In the genomic region with DNA sequence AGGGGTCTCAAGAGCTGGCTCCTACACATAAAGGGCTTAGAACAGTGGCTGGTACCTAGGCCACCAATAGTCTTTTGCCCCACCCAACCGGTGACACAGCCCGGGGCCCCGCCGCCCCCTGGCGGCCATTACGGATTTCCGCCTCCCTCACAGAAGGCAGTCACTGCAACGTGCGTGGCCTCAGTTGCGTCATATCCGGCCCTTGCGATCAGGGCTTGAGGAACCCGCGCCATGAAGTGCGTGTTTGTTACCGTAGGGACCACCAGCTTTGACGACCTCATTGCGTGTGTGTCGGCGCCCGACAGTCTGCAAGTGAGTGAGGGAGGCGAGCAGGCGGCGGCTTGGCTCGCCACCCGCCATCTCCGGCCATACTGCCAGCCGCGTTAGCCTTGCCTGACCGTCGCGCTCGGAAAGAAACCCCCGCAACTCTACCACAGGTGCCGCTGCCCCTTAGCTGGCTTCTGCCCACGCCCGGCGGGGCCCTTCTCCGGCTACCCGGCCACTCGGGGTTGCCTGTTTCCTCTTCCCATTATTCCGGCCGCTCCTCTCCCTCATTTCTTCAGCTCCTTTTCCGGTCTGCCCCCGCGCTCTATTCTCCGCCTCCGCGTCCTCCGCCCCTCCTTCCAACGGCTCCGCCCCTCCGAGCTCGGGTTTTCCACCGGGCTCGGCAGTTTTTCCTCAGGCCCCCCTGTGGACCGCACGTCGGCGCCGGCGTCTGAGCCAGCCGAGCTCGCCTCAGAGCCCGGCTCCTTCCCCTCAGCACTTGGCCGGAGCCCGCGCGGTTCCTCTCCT, we compare ENCODE assay signal across 8 cellular contexts. TPM values are rescaled to one million over a fixed set of nuclear protein-coding genes. Genes with fewer than 3 reads are reported as not detected.
DNase-seq lines count a peak whose midpoint lies in the region; ATAC-seq and TF ChIP-seq lines count a peak whose summit lies in the region.

Gene ALG13 (plus strand): TSS at position 183 of the 792 bp plus-strand sequence. CDS start 49 bp downstream, at position 232.

- POLR2A ChIA-PET in WTC11 (lab: Charles Lee) = interaction anchor here (0.6 to 1.7 kb wide), 4 partner anchors 10 to 343 kb away, joined by 3 to 8 read pairs (median 6); no protein-coding TSS in a partner anchor

- no peaks in the 10 kb centered on the region for H3K27me3 ChIP-seq in smooth muscle cell (ENCODE audit: low read depth)

- TF ChIP-seq CTCF in AG09309 (IDR thresholded peaks at IDR 0.05; ENCODE audit: control insufficient read depth, insufficient read depth, low read depth, low read length, missing control alignments) (peak; percentile 78), WTC11 (IDR thresholded peaks at IDR 0.05) (peak; percentile 65), cardiac fibroblast (IDR thresholded peaks at IDR 0.05; ENCODE audit: low read depth, low read length) (peak; percentile 56), smooth muscle cell (IDR thresholded peaks at IDR 0.05; ENCODE audit: borderline replicate concordance, insufficient read depth, poor library complexity, severe bottlenecking) (peak; percentile 96)

- CTCF ChIA-PET in WTC11 (lab: Charles Lee) = interaction anchor here (0.9 to 1.7 kb wide), 5 partner anchors 10 to 320 kb away, joined by 3 to 9 read pairs (median 5); no protein-coding TSS in a partner anchor

- DNase-seq in AG09309 (ENCODE audit: low read depth) (peak; percentile 67), NCI-H2227 treated with DMSO at 0.1 percent for 48 hours (lab: John Stamatoyannopoulos, UW) (peak; percentile 92), WTC11 (ENCODE audit: low spot score) (peak; percentile 79), cardiac fibroblast (ENCODE audit: low read depth in 2 of 2) (peak; percentile 92 to 95), iPS-NIHi7 (ENCODE audit: extremely low spot score) (peak; percentile 95), smooth muscle cell (lab: John Stamatoyannopoulos, UW; ENCODE audit: unreplicated experiment) (peak; percentile 78)

- ATAC-seq in GM18909 (IDR thresholded peaks at IDR 0.05; ENCODE audit: poor library complexity, unreplicated experiment) (peak; percentile 99), HG03175 (IDR thresholded peaks at IDR 0.05; ENCODE audit: unreplicated experiment) (peak; percentile 98), WTC11 (peak; percentile 91)

- H3K4me3 ChIP-seq in AG09309 (ENCODE audit: control insufficient read depth, low read depth, low read length) = peak within 1 kb of the TSS; percentile 83
- peak within 1 kb of the TSS; percentile 75 to 76 for H3K4me3 ChIP-seq in cardiac fibroblast (replicated peaks in 1 of 2; ENCODE audit: low read depth in 2 of 2, low read length in 2 of 2)
- H3K4me3 ChIP-seq in smooth muscle cell = peak within 1 kb of the TSS; percentile 65

- peaks cover 22% of the 10 kb centered on the region for H3K79me2 ChIP-seq in smooth muscle cell (ENCODE audit: low read depth)

- peak within 1 kb of the TSS; percentile 94 for H3K4me2 ChIP-seq in smooth muscle cell

- H3K9me3 Mint-ChIP-seq in WTC11 = no peaks in the 10 kb centered on the region

- H3K4me1 ChIP-seq in smooth muscle cell (ENCODE audit: low read depth) = peaks cover 7% of the 10 kb centered on the region

- H3K27ac Mint-ChIP-seq in WTC11 = peak within 1 kb of the TSS; percentile 78

- peaks cover 15% of the 10 kb centered on the region for H4K20me1 ChIP-seq in smooth muscle cell (ENCODE audit: low read depth)

- H3K4me3 Mint-ChIP-seq in WTC11 = peak within 1 kb of the TSS; percentile 83

- peaks cover 18% of the 10 kb centered on the region for H3K36me3 ChIP-seq in smooth muscle cell (ENCODE audit: low read depth)

- no peaks in the 10 kb centered on the region for H3F3A ChIP-seq in smooth muscle cell (ENCODE audit: low read depth)

- H3K36me3 Mint-ChIP-seq in WTC11 = peaks cover 24% of the 10 kb centered on the region

- H3K27ac ChIP-seq in smooth muscle cell (ENCODE audit: low read depth) = peak within 1 kb of the TSS; percentile 99

- no peaks in the 10 kb centered on the region for H3K9me3 ChIP-seq in smooth muscle cell (replicated peaks; ENCODE audit: low read depth)

- H3K4me1 Mint-ChIP-seq in WTC11 = peaks cover 16% of the 10 kb centered on the region

- 2% methylated on average over 69 of the region's 69 CpGs for WGBS in smooth muscle cell (ENCODE audit: low lambda C conversion rate)

- peak within 1 kb of the TSS; percentile 84 for H2AFZ ChIP-seq in smooth muscle cell (ENCODE audit: low read depth)

- H3K9ac ChIP-seq in smooth muscle cell (ENCODE audit: low read depth) = peak within 1 kb of the TSS; percentile 99

- H3K27me3 Mint-ChIP-seq in WTC11 (ENCODE audit: low read depth) = no peaks in the 10 kb centered on the region

TF ChIP-seq in WTC11, 78 proteins besides CTCF, POLR2A, EP300 and RAD21 (continues in another document):
- no peak for TF ChIP-seq ZNF121 (CRISPR knock-in tag; IDR thresholded peaks at IDR 0.05)
- no peak for TF ChIP-seq E2F4 (CRISPR knock-in tag; IDR thresholded peaks at IDR 0.05; ENCODE audit: borderline replicate concordance, low read depth)
- 0 out of 2 replicates have a peak, but pooled peaks have one; percentile 34 for TF ChIP-seq TP53 (CRISPR knock-in tag; IDR thresholded peaks at IDR 0.05)
- no peak for TF ChIP-seq ZNF671 (CRISPR knock-in tag; IDR thresholded peaks at IDR 0.05)
- TF ChIP-seq FOXP1 (CRISPR knock-in tag; IDR thresholded peaks at IDR 0.05; ENCODE audit: borderline replicate concordance) = peak; percentile 61; the same call in 1 of the 2 replicates
- TF ChIP-seq ARID4B (CRISPR knock-in tag; IDR thresholded peaks at IDR 0.05; ENCODE audit: borderline replicate concordance) = 0 out of 2 replicates have a peak, but pooled peaks have one; percentile 37
- peak; percentile 98 for TF ChIP-seq GABPB1 (CRISPR knock-in tag; IDR thresholded peaks at IDR 0.05)
- TF ChIP-seq GTF2I (CRISPR knock-in tag; conservative IDR thresholded peaks at IDR 0.05) = no peak
- TF ChIP-seq ZNF263 (CRISPR knock-in tag; IDR thresholded peaks at IDR 0.05; ENCODE audit: low read depth) = no peak

RNA-seq across cellular contexts. Expression of gene ALG13, which starts in this region (rescaled TPM):
- total RNA-seq in WTC11 (2021) (36.2 to 51.0 TPM (median 48.5 TPM) in 3 replicates), smooth muscle cell (77.6 and 141 TPM in 2 replicates)
- polyA plus RNA-seq in smooth muscle cell = 47.2 and 60.4 TPM in 2 replicates

Comparison
In these comparisons a context has a peak if more than half of its experiments do, and no peak if none do; other contexts are left out.
1. Peak in every context shown above with its lines: DNase-seq, ATAC-seq, H3K4me3 ChIP-seq and H3K27ac ChIP-seq.